Comparison of ENCODE assay signal across 3 cellular contexts in the genomic region with DNA sequence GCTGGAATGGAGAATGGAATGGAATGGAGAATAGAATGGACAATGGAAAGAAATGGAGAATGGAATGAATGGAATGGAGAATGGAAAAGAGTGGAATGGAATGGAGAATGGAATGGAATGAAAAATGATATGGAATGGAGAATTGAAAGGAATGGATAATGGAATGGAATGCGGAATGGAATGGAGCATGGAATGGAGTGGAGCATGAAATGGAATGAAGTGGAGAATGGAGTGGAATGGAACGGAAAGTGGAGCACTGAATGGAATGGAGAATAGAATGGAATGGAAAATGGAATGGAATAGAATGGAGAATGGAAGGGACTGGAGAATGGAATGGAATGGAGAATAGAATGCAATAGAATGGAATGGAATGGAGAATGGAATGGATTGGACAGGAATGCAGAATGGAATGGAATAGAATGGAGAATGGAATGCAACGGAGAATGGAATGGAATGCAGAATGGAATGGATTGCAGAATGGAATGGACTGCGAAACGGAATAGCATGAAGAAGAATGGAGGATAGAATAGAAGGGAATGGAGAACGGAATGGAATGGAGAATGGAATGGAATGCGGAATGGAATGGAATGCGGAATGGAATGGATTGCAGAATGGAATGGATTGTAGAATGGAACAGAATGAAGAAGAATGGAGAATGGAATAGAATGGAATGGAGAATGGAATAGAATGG.
TF ChIP-seq lines count a peak whose summit lies in the region.

No MANE protein-coding gene starts in this region.

TF ChIP-seq in GM23338, 12 proteins besides CTCF, POLR2A, EP300 and RAD21 (continues in another document):
- TF ChIP-seq EZH2phosphoT487 (IDR thresholded peaks at IDR 0.05; ENCODE audit: unreplicated experiment) (no peak), CREB1 (CRISPR knock-in tag; IDR thresholded peaks at IDR 0.05; ENCODE audit: low read depth) (no peak), STAT1 (IDR thresholded peaks at IDR 0.05; ENCODE audit: unreplicated experiment) (no peak)
- TF ChIP-seq, protein P1, sequence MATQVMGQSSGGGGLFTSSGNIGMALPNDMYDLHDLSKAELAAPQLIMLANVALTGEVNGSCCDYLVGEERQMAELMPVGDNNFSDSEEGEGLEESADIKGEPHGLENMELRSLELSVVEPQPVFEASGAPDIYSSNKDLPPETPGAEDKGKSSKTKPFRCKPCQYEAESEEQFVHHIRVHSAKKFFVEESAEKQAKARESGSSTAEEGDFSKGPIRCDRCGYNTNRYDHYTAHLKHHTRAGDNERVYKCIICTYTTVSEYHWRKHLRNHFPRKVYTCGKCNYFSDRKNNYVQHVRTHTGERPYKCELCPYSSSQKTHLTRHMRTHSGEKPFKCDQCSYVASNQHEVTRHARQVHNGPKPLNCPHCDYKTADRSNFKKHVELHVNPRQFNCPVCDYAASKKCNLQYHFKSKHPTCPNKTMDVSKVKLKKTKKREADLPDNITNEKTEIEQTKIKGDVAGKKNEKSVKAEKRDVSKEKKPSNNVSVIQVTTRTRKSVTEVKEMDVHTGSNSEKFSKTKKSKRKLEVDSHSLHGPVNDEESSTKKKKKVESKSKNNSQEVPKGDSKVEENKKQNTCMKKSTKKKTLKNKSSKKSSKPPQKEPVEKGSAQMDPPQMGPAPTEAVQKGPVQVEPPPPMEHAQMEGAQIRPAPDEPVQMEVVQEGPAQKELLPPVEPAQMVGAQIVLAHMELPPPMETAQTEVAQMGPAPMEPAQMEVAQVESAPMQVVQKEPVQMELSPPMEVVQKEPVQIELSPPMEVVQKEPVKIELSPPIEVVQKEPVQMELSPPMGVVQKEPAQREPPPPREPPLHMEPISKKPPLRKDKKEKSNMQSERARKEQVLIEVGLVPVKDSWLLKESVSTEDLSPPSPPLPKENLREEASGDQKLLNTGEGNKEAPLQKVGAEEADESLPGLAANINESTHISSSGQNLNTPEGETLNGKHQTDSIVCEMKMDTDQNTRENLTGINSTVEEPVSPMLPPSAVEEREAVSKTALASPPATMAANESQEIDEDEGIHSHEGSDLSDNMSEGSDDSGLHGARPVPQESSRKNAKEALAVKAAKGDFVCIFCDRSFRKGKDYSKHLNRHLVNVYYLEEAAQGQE (IDR thresholded peaks at IDR 0.05; ENCODE audit: unreplicated experiment), result no peak
- TF ChIP-seq, protein P2, sequence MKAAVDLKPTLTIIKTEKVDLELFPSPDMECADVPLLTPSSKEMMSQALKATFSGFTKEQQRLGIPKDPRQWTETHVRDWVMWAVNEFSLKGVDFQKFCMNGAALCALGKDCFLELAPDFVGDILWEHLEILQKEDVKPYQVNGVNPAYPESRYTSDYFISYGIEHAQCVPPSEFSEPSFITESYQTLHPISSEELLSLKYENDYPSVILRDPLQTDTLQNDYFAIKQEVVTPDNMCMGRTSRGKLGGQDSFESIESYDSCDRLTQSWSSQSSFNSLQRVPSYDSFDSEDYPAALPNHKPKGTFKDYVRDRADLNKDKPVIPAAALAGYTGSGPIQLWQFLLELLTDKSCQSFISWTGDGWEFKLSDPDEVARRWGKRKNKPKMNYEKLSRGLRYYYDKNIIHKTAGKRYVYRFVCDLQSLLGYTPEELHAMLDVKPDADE (IDR thresholded peaks at IDR 0.05), result no peak

TF ChIP-seq in IMR-90, 13 proteins besides CTCF, POLR2A, EP300 and RAD21:
- no peak for TF ChIP-seq MAFK (IDR thresholded peaks at IDR 0.05; ENCODE audit: low read depth, low read length)
- no peak for TF ChIP-seq MXI1 (IDR thresholded peaks at IDR 0.05; ENCODE audit: borderline replicate concordance, low read depth, low read length)

TF ChIP-seq in H1, 55 proteins besides CTCF, POLR2A, EP300 and RAD21:
- TF ChIP-seq GTF2F1 (IDR thresholded peaks at IDR 0.05; ENCODE audit: borderline replicate concordance, low read depth, low read length) (no peak), SRF (IDR thresholded peaks at IDR 0.05; ENCODE audit: low read depth, low read length) (no peak), CHD2 (IDR thresholded peaks at IDR 0.05; ENCODE audit: low read length) (no peak), TEAD4 (IDR thresholded peaks at IDR 0.05; ENCODE audit: low read depth, low read length) (peak; percentile 69), SP1 (IDR thresholded peaks at IDR 0.05; ENCODE audit: low read depth, low read length) (peak; percentile 87)
TF ChIP-seq in H1: peak in this region for 2.
